In the genomic region with DNA sequence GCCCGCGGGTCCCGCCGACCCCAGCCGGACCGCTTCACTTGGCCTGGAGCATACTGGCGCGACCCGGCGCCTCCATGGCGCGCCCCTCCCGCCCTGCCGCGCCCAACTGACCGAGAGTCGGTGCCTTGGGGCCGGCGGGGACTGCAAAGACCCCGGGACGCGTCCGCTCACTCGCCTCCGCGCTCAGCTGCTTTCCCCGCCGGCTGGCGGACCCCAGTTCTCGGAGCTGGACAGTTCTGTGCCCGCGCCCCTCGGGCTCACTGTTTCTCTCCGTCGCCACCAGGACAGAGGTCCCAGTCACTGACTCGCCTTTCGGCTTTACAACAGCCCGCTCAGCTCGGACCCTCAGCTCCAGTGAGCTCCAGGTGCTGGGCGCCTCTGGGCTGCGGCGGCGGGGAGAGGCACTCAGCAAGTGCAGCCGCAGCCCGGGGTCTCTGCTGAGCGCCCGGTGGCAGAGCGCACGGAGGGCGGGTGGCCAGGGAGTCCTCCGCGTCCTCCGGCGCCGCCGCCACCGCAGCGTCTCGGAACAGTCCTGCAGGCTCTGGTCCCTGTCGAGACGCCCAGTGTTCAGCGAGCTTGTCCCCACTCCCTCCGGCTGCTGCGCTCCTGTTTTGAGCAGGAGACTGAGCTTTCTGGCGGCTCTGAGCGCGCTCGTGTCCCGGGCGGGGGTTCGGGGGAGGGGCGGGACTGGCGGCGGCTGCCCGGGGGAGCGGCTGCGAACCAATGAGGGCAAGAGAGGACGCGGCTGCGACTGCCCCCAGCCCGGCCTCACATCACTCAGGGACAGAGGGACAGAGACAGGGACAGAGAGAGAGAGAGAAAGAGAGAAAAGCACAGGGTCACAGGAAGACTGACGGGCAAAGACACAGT, we compare ENCODE assay signal across 9 cellular contexts. TPM values are rescaled to one million over a fixed set of nuclear protein-coding genes. Genes with fewer than 3 reads are reported as not detected.
DNase-seq lines count a peak whose midpoint lies in the region; ATAC-seq and TF ChIP-seq lines count a peak whose summit lies in the region.
"Had no signal": no experiment of that assay in that cellular context is flagged by ENCODE, and none has a peak within 500 bp of the region (broad histone marks: within the 10 kb centered on the region; RNA-seq: fewer than 3 reads in every experiment).

A gene (minus strand): TSS at position 637 of the 870 bp plus-strand sequence. CDS start 638 bp downstream, outside the sequence.

- H2AFZ ChIP-seq in SK-N-SH (ENCODE audit: low read depth) (no peak within 1 kb of the TSS), hepatocyte (peak within 1 kb of the TSS; percentile 57)

- peak within 1 kb of the TSS in 1 of 2 experiments; percentile 24; a peak in 3 of 4 replicates for H3K4me3 ChIP-seq in SK-N-SH (ENCODE audit: low read depth in 2 of 2, low read length in 1 of 2)
- H3K4me3 ChIP-seq in hepatocyte: peak within 1 kb of the TSS; percentile 42
- H3K4me3 ChIP-seq in sigmoid colon: peak within 1 kb of the TSS; percentile 19 to 54 (median 40)

- POLR2A ChIA-PET in SK-N-SH (lab: Yijun Ruan, JAX): no interaction called here

- TF ChIP-seq POLR2A in sigmoid colon (IDR thresholded peaks at IDR 0.05): no peak

- intact Hi-C loops in sigmoid colon (cut with DNase I): no loop called here

- no peaks in the 10 kb centered on the region for H3K36me3 Mint-ChIP-seq in activated T-helper 17 cell treated with anti-CD3 and anti-CD28 coated beads, Interleukin-2, amount 50 U/mL, for 72 hours (ENCODE audit: low read depth)

- H3K4me1 Mint-ChIP-seq in activated T-helper 17 cell treated with anti-CD3 and anti-CD28 coated beads, Interleukin-2, amount 50 U/mL, for 72 hours: no peaks in the 10 kb centered on the region

- peak within 1 kb of the TSS; percentile 59 for H3K4me2 ChIP-seq in SK-N-SH
- peak within 1 kb of the TSS; percentile 100 for H3K4me2 ChIP-seq in hepatocyte

- H4K20me1 ChIP-seq in SK-N-SH (ENCODE audit: insufficient read depth) (no peaks in the 10 kb centered on the region), hepatocyte (ENCODE audit: insufficient read depth, poor library complexity, severe bottlenecking) (no peaks in the 10 kb centered on the region)

- H3K4me3 Mint-ChIP-seq in activated T-helper 17 cell treated with anti-CD3 and anti-CD28 coated beads, Interleukin-2, amount 50 U/mL, for 72 hours: no peak within 1 kb of the TSS
- H3K4me3 Mint-ChIP-seq: T-helper 1 cell treated with Interleukin-12 subunit alpha and Interleukin-12 subunit beta and Interleukin-4 antibody, amounts not matched to agents 30 μg/mL and 1 μg/mL, for 36 hours had no signal

- no peaks in the 10 kb centered on the region for H3F3A ChIP-seq in SK-N-SH (replicated peaks; ENCODE audit: insufficient read depth)

- H3K9me3 ChIP-seq in SK-N-SH (no peaks in the 10 kb centered on the region), hepatocyte (ENCODE audit: low read depth) (no peaks in the 10 kb centered on the region), sigmoid colon (no peaks in the 10 kb centered on the region)

- no peaks in the 10 kb centered on the region for H3K9me3 Mint-ChIP-seq in activated T-helper 17 cell treated with anti-CD3 and anti-CD28 coated beads, Interleukin-2, amount 50 U/mL, for 72 hours
- H3K9me3 Mint-ChIP-seq: T-helper 1 cell treated with Interleukin-12 subunit alpha and Interleukin-12 subunit beta and Interleukin-4 antibody, amounts not matched to agents 30 μg/mL and 1 μg/mL, for 36 hours had no signal

- DNase-seq in GM13976 (ENCODE audit: low spot score): peak; percentile 24
- peak; percentile 76 for DNase-seq in SK-N-SH
- peak; percentile 62 for DNase-seq in hepatocyte (ENCODE audit: low spot score)
- peak; percentile 58 for DNase-seq in sigmoid colon
- DNase-seq in stimulated activated CD4-positive, alpha-beta T cell treated with anti-CD3 and anti-CD28 coated beads, Interleukin-2, amount 100 ng/mL, for 48 hours: no peak
- no peak for DNase-seq in activated naive CD4-positive, alpha-beta T cell treated with anti-CD3 and anti-CD28 coated beads, Interleukin-2, amount 50 U/mL, for 16 hours

- H3K4me1 ChIP-seq in SK-N-SH (ENCODE audit: control insufficient read depth in 1 of 2, insufficient read depth in 2 of 2, low read depth in 1 of 2, low read length in 1 of 2) (peaks cover 0 to 6% of the 10 kb centered on the region in 2 experiments; a peak in 1 of 4 replicates), hepatocyte (ENCODE audit: insufficient read depth) (peaks cover 24% of the 10 kb centered on the region), sigmoid colon (peaks cover 0 to 43% (median 37%) of the 10 kb centered on the region in 4 donors)

- H3K9me2 ChIP-seq in SK-N-SH (no peaks in the 10 kb centered on the region), hepatocyte (replicated peaks; ENCODE audit: insufficient read depth) (no peaks in the 10 kb centered on the region)

- no peak for TF ChIP-seq EP300 in SK-N-SH (IDR thresholded peaks at IDR 0.05; ENCODE audit: borderline replicate concordance in 1 of 2, low read depth in 1 of 2, low read length in 1 of 2)
- TF ChIP-seq EP300 in sigmoid colon (IDR thresholded peaks at IDR 0.05): no peak

- in situ Hi-C loops in GM13976 (cut with MboI; ENCODE audit: low sequenced_read_pairs, unreplicated experiment): no loop called here

- H3K36me3 ChIP-seq in SK-N-SH (replicated peaks in 1 of 2; ENCODE audit: control insufficient read depth in 1 of 2, insufficient read depth in 2 of 2, low read length in 1 of 2): peaks cover 0 to 13% of the 10 kb centered on the region in 2 experiments
- H3K36me3 ChIP-seq in hepatocyte (replicated peaks; ENCODE audit: insufficient read depth, low read depth): no peaks in the 10 kb centered on the region
- H3K36me3 ChIP-seq in sigmoid colon: peaks cover 0 to 15% (median 4%) of the 10 kb centered on the region in 4 donors

- no peak within 1 kb of the TSS for H3K9ac ChIP-seq in SK-N-SH

- H3K27ac ChIP-seq in SK-N-SH (ENCODE audit: low read depth in 2 of 2, low read length in 1 of 2) (no peak within 1 kb of the TSS), hepatocyte (no peak within 1 kb of the TSS), sigmoid colon (no peak within 1 kb of the TSS)

- peaks cover 24% of the 10 kb centered on the region; the same call in 1 of the 2 replicates for H3K27me3 ChIP-seq in SK-N-SH (ENCODE audit: insufficient read depth)
- peaks cover 31% of the 10 kb centered on the region for H3K27me3 ChIP-seq in hepatocyte
- H3K27me3 ChIP-seq in sigmoid colon: peaks cover 6 to 44% (median 27%) of the 10 kb centered on the region in 3 donors

- CTCF ChIA-PET in SK-N-SH (lab: Yijun Ruan, JAX): interaction anchor here (1.0 to 13.8 kb wide), 3 partner anchors 10 to 19 kb away, joined by 3 to 109 read pairs (median 4); no protein-coding TSS in a partner anchor

- no peak for TF ChIP-seq RAD21 in SK-N-SH (IDR thresholded peaks at IDR 0.05; ENCODE audit: low read length)

- H3K79me2 ChIP-seq in SK-N-SH (ENCODE audit: insufficient read depth) (no peaks in the 10 kb centered on the region), hepatocyte (no peaks in the 10 kb centered on the region)

- 37% methylated on average over 47 of the region's 82 CpGs for WGBS in SK-N-SH (ENCODE audit: low lambda C conversion rate)
- 1% methylated on average over 69 of the region's 82 CpGs for WGBS in hepatocyte (ENCODE audit: low lambda C conversion rate, missing lambda C conversion rate)
- 1% methylated on average over 82 of the region's 82 CpGs for WGBS in sigmoid colon, 2 donors

- H3K27ac Mint-ChIP-seq in activated T-helper 17 cell treated with anti-CD3 and anti-CD28 coated beads, Interleukin-2, amount 50 U/mL, for 72 hours: no peak within 1 kb of the TSS
- H3K27ac Mint-ChIP-seq: T-helper 1 cell treated with Interleukin-12 subunit alpha and Interleukin-12 subunit beta and Interleukin-4 antibody, amounts not matched to agents 30 μg/mL and 1 μg/mL, for 36 hours had no signal

- ATAC-seq in activated T-helper 17 cell treated with anti-CD3 and anti-CD28 coated beads, Interleukin-2, amount 50 U/mL, for 72 hours (replicated peaks): no peak
- no peak for ATAC-seq in GM21825 (IDR thresholded peaks at IDR 0.05; ENCODE audit: unreplicated experiment)

- TF ChIP-seq CTCF in GM13976 (IDR thresholded peaks at IDR 0.05; ENCODE audit: borderline replicate concordance, control extremely low read depth, extremely low read depth, insufficient read depth, missing control alignments) (no peak), SK-N-SH (IDR thresholded peaks at IDR 0.05) (no peak), hepatocyte (IDR thresholded peaks at IDR 0.05; ENCODE audit: poor library complexity) (no peak), sigmoid colon (IDR thresholded peaks at IDR 0.05) (no peak)

- H3K27me3 Mint-ChIP-seq in activated T-helper 17 cell treated with anti-CD3 and anti-CD28 coated beads, Interleukin-2, amount 50 U/mL, for 72 hours: peaks cover 48% of the 10 kb centered on the region

TF ChIP-seq in SK-N-SH, 30 proteins besides CTCF, POLR2A, EP300 and RAD21:
- TF ChIP-seq, protein P1, sequence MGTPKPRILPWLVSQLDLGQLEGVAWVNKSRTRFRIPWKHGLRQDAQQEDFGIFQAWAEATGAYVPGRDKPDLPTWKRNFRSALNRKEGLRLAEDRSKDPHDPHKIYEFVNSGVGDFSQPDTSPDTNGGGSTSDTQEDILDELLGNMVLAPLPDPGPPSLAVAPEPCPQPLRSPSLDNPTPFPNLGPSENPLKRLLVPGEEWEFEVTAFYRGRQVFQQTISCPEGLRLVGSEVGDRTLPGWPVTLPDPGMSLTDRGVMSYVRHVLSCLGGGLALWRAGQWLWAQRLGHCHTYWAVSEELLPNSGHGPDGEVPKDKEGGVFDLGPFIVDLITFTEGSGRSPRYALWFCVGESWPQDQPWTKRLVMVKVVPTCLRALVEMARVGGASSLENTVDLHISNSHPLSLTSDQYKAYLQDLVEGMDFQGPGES (IDR thresholded peaks at IDR 0.05; ENCODE audit: low read depth, low read length): no peak
- TF ChIP-seq, protein P2, sequence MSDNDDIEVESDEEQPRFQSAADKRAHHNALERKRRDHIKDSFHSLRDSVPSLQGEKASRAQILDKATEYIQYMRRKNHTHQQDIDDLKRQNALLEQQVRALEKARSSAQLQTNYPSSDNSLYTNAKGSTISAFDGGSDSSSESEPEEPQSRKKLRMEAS (IDR thresholded peaks at IDR 0.05; ENCODE audit: low read depth): no peak
- TF ChIP-seq FOXM1 (IDR thresholded peaks at IDR 0.05; ENCODE audit: low read depth) (no peak), RCOR1 (IDR thresholded peaks at IDR 0.05; ENCODE audit: low read length) (no peak), TEAD4 (IDR thresholded peaks at IDR 0.05; ENCODE audit: borderline replicate concordance, insufficient read depth) (no peak)

RNA-seq across cellular contexts. Expression of the gene that starts here (rescaled TPM):
- polyA plus RNA-seq in SK-N-SH (2012; rRNA removed) (0.11 and 0.25 TPM in 2 replicates), hepatocyte (2.7 and 3.9 TPM in 2 replicates), sigmoid colon (10 to 100 TPM in 2 of 3 donors, 1 to 10 TPM in 1; 8.6 to 10.8 (median 10.7) TPM)
- 0.08 and 0.17 TPM in 2 replicates for polyA plus RNA-seq in SK-N-SH (2012; cell fraction: cytosol; rRNA removed)
- polyA plus RNA-seq in SK-N-SH (2012; cell fraction: nucleus; rRNA removed): 0.10 and 0.33 TPM in 2 replicates
- total RNA-seq in hepatocyte (1.9 and 3.1 TPM in 2 replicates), sigmoid colon (under 1 TPM in 1 of 4 donors, not detected in 3; 0.36 TPM)
- not detected for total RNA-seq in activated T-helper 17 cell treated with anti-CD3 and anti-CD28 coated beads, Interleukin-2, amount 50 U/mL, for 72 hours

Comparison
In these comparisons a context has a peak if more than half of its experiments do, and no peak if none do; other contexts are left out.
1. Peak in DNase-seq and H3K4me2 ChIP-seq in SK-N-SH; RNA of the gene not detected or under 1 TPM.
2. DNase-seq: peak in GM13976 (single experiment), hepatocyte (single experiment) and sigmoid colon (single experiment); none in stimulated activated CD4-positive, alpha-beta T cell treated with anti-CD3 and anti-CD28 coated beads, Interleukin-2, amount 100 ng/mL, for 48 hours (0 of 2) and activated naive CD4-positive, alpha-beta T cell treated with anti-CD3 and anti-CD28 coated beads, Interleukin-2, amount 50 U/mL, for 16 hours (single experiment).